In genomic region chr16:711548-712320, GRCh38 we compare ENCODE assay signal across 8 cellular contexts. TPM values are rescaled to one million over a fixed set of nuclear protein-coding genes. Genes with fewer than 3 reads are reported as not detected.
DNase-seq lines count a peak whose midpoint lies in the region; ATAC-seq and TF ChIP-seq lines count a peak whose summit lies in the region.

No MANE protein-coding gene starts in this region.

- peaks cover 40% of the 10 kb centered on the region for H3K27me3 ChIP-seq in HL-60 (ENCODE audit: insufficient read depth, poor library complexity, severe bottlenecking)

- peak; percentile 59 for TF ChIP-seq CTCF in HL-60 (IDR thresholded peaks at IDR 0.05; ENCODE audit: insufficient read depth, low read length)

- intact Hi-C loops in posterior vena cava (cut with DNase I): loop anchor here (5.0 kb wide), 2 partner anchors 76 to 341 kb away; partner anchors contain the start of genes CHTF18 (in 2 of the 2) and RPUSD1 (in 2 of the 2)

- no peak for ATAC-seq in GM19467 (IDR thresholded peaks at IDR 0.05; ENCODE audit: unreplicated experiment)
- ATAC-seq in HG02763 (IDR thresholded peaks at IDR 0.05; ENCODE audit: unreplicated experiment): no peak

- no peak overlapping the region for H3K27ac ChIP-seq in HL-60 (replicated peaks)

- no peak overlapping the region for H3K4me3 ChIP-seq in HL-60 (replicated peaks; ENCODE audit: insufficient read depth, low read length)

- DNase-seq in COR-L47 (lab: John Stamatoyannopoulos, UW): peak; percentile 54
- DNase-seq in HL-60 (ENCODE audit: low read depth in 1 of 2, low spot score in 1 of 2): peak in 1 of 2 experiments; percentile 71
- peak; percentile 45 for DNase-seq in SKM-1 treated with dmso at 0.1 percent for 144 hours (lab: John Stamatoyannopoulos, UW; ENCODE audit: unreplicated experiment)
- peak; percentile 80 for DNase-seq in activated naive CD4-positive, alpha-beta T cell treated with anti-CD3 and anti-CD28 coated beads, Interleukin-2, amount 50 U/mL, for 16 hours
- DNase-seq in glomerular visceral epithelial cell (ENCODE audit: extremely low spot score): peak; percentile 75
- DNase-seq in posterior vena cava (ENCODE audit: low spot score): peak; percentile 94

RNA-seq across cellular contexts. Expression of gene METRN, which starts 3.2 kb away (rescaled TPM):
- 10 to 100 TPM; 21.6 to 24.9 TPM for total RNA-seq in posterior vena cava

RNA-seq across cellular contexts. Expression of gene FBXL16, which starts 6.1 kb away (rescaled TPM):
- not detected for total RNA-seq in posterior vena cava

RNA-seq across cellular contexts. Expression of gene ANTKMT, which starts 9.2 kb away (rescaled TPM):
- total RNA-seq in posterior vena cava: 10 to 100 TPM; 20.0 to 25.5 TPM

RNA-seq across cellular contexts. Expression of gene CCDC78, which starts 14.5 kb away (rescaled TPM):
- total RNA-seq in posterior vena cava: 1 to 10 TPM in 1 of 2 donors, under 1 TPM in 1; 0.52 to 1.0 TPM

RNA-seq across cellular contexts. Expression of gene HAGHL, which starts 15.2 kb away (rescaled TPM):
- total RNA-seq in posterior vena cava: 1 to 10 TPM; 3.6 to 4.1 TPM
